8 cellular contexts compared by ENCODE assay signal in genomic region chr12:110689002-110689600, GRCh38. TPM values are rescaled to one million over a fixed set of nuclear protein-coding genes. Genes with fewer than 3 reads are reported as not detected.
DNase-seq lines count a peak whose midpoint lies in the region; ATAC-seq and TF ChIP-seq lines count a peak whose summit lies in the region.

Gene HVCN1, minus strand, starts transcription at chr12:110689115. Its CDS starts 5,870 bp downstream, at chr12:110683245.

- H3K4me1 ChIP-seq in vagina: peaks cover 26% of the 10 kb centered on the region

- no peaks in the 10 kb centered on the region for H3K9me3 ChIP-seq in vagina

- TF ChIP-seq CTCF in omental fat pad (IDR thresholded peaks at IDR 0.05) (no peak), vagina (IDR thresholded peaks at IDR 0.05) (no peak)

- peak; percentile 71 for DNase-seq in 8988T
- DNase-seq in LHCN-M2 (ENCODE audit: low read depth): peak; percentile 10
- DNase-seq in activated T-helper 1 cell treated with Interleukin-2 at 50 U/mL for 16 hours (ENCODE audit: low read depth): peak; percentile 14
- peak; percentile 11 for DNase-seq in foreskin melanocyte
- no peak for DNase-seq in omental fat pad (ENCODE audit: low spot score)
- DNase-seq in vagina (ENCODE audit: extremely low spot score in 2 of 2): no peak
- no peak for DNase-seq in NCI-H2081 (lab: John Stamatoyannopoulos, UW)

- H3K27ac ChIP-seq in vagina: peak within 1 kb of the TSS; percentile 85

- H3K4me3 ChIP-seq in vagina: peak within 1 kb of the TSS; percentile 67 to 72

- intact Hi-C loops in vagina (cut with DNase I): no loop called here

- no peaks in the 10 kb centered on the region for H3K27me3 ChIP-seq in vagina

- no peak for TF ChIP-seq POLR2A in vagina (IDR thresholded peaks at IDR 0.05)

- H3K36me3 ChIP-seq in vagina: no peaks in the 10 kb centered on the region

- ATAC-seq in GM19372 (IDR thresholded peaks at IDR 0.05; ENCODE audit: low read depth, unreplicated experiment) (peak; percentile 31), omental fat pad (ENCODE audit: low FRiP score) (peak; percentile 73)

RNA-seq across cellular contexts. Expression of gene HVCN1, which starts in this region (rescaled TPM):
- total RNA-seq in LHCN-M2 (2014; rRNA removed) (4.3 and 4.9 TPM in 2 replicates), omental fat pad (10 to 100 TPM; 10.9 to 15.6 (median 12.2) TPM), vagina (7.6 TPM)
- polyA plus RNA-seq in LHCN-M2 (2012): 4.5 TPM

Comparison
In these comparisons a context has a peak if more than half of its experiments do, and no peak if none do; other contexts are left out.
1. DNase-seq: peak in 8988T (single experiment), LHCN-M2 (single experiment), activated T-helper 1 cell treated with Interleukin-2 at 50 U/mL for 16 hours (single experiment) and foreskin melanocyte (single experiment); none in omental fat pad (single experiment), vagina (0 of 2) and NCI-H2081 (0 of 2).